ENCODE assay signal across 21 cellular contexts in genomic region chr5:84281383-84281782, GRCh38.
"Had no signal": no experiment of that assay in that cellular context is flagged by ENCODE, and none has a peak within 500 bp of the region (broad histone marks: within the 10 kb centered on the region; RNA-seq: fewer than 3 reads in every experiment).

No MANE protein-coding gene starts in this region.

- H3K36me3 Mint-ChIP-seq: memory B cell, natural killer cell had no signal

- FAIRE-seq: islet of Langerhans, small intestine, urothelium cell line had no signal

- H3K9me3 Mint-ChIP-seq: memory B cell, neural crest cell had no signal

- H3K4me1 Mint-ChIP-seq: memory B cell, natural killer cell, neural crest cell had no signal

- H3K4me1 ChIP-seq: left lung, lower lobe of right lung had no signal

- H3K27ac ChIP-seq: heart left ventricle, left lung, lower lobe of right lung, right atrium auricular region, sigmoid colon had no signal

- H3K27ac Mint-ChIP-seq: memory B cell, mesothelial cell of epicardium, natural killer cell had no signal

- H3K27me3 Mint-ChIP-seq: memory B cell had no signal

- H3K4me3 ChIP-seq: dorsolateral prefrontal cortex, heart left ventricle, left lung, lower lobe of right lung, right atrium auricular region, sigmoid colon had no signal

- H3K36me3 ChIP-seq: heart left ventricle, left lung, lower lobe of right lung, right atrium auricular region, sigmoid colon had no signal

- H3K4me3 Mint-ChIP-seq: memory B cell, mesothelial cell of epicardium, natural killer cell, neural crest cell had no signal

- H3K27me3 ChIP-seq: dorsolateral prefrontal cortex, heart left ventricle, left lung, right atrium auricular region, sigmoid colon had no signal

- H3K9me3 ChIP-seq: heart left ventricle, left lung, lower lobe of right lung, right atrium auricular region, sigmoid colon had no signal

- DNase-seq: cortex of kidney; dorsolateral prefrontal cortex; effector CD8-positive, alpha-beta T cell; foreskin melanocyte; heart left ventricle; hippocampal formation; left lung; lower lobe of right lung; natural killer cell; posterior cingulate gyrus; sigmoid colon; small intestine; stimulated activated CD4-positive, alpha-beta T cell treated with anti-CD3 and anti-CD28 coated beads, Interleukin-2, amount 100 ng/mL, for 48 hours; stimulated activated naive CD4-positive, alpha-beta T cell treated with Interleukin-2 at 50 U/mL for 16 hours; trophoblast cell had no signal

- ATAC-seq: left lung, lower lobe of right lung, natural killer cell had no signal
